ENCODE assay signal across 28 cellular contexts in the genomic region with DNA sequence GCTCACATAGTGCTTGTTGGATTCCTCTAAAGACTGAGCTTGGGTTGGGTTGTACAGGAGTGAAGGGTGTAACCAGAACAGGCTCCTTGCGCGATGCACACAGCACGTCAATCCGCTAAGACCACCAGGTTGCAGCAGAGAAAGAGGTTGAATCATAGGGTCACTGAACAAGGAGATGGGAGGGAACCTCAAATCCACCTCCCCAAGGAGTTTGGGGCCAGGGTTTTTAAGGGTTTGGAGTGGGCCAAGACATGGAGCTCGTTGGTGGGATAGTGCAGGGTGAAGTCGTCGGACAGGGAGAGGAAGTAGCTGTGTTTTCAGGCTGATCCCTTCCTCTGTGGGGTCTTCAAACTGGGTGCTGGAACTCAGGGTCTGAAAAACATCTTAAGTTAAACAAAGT. TPM values are rescaled to one million over a fixed set of nuclear protein-coding genes. Genes with fewer than 3 reads are reported as not detected.
"Had no signal": no experiment of that assay in that cellular context is flagged by ENCODE, and none has a peak within 500 bp of the region (broad histone marks: within the 10 kb centered on the region; RNA-seq: fewer than 3 reads in every experiment).

No MANE protein-coding gene starts in this region.

- H3K36me3 Mint-ChIP-seq: immature natural killer cell; memory B cell; naive thymus-derived CD8-positive, alpha-beta T cell; stimulated activated memory B cell treated with anti-CD40 and anti-IgM and Interleukin-4, amounts not matched to agents 10 μg/mL and 1 μg/mL and 100 μg/mL, for 72 hours had no signal

- H3K4me1 ChIP-seq: heart left ventricle, right atrium auricular region, upper lobe of left lung had no signal

- H3K27ac ChIP-seq: heart left ventricle, right atrium auricular region, upper lobe of left lung had no signal

- H3K4me3 ChIP-seq: heart left ventricle, right atrium auricular region, smooth muscle cell, upper lobe of left lung had no signal

- H3K9me3 ChIP-seq: heart left ventricle, right atrium auricular region, upper lobe of left lung had no signal

- H3K27ac Mint-ChIP-seq: activated CD8-positive, alpha-beta T cell treated with anti-CD3 and anti-CD28 coated beads for 36 hours; activated T-helper 17 cell treated with anti-CD3 and anti-CD28 coated beads, Interleukin-2, amount 50 U/mL, for 72 hours; dendritic cell treated with granulocyte-macrophage colony-stimulating factor and Interleukin-4, amounts not matched to agents 40 ng/mL and 50 ng/mL, for 4 days; immature natural killer cell; memory B cell; naive thymus-derived CD8-positive, alpha-beta T cell; stimulated activated memory B cell treated with anti-CD40 and anti-IgM and Interleukin-4, amounts not matched to agents 10 μg/mL and 1 μg/mL and 100 μg/mL, for 72 hours; T-helper 17 cell had no signal

- H3K9me3 Mint-ChIP-seq: activated CD8-positive, alpha-beta T cell treated with anti-CD3 and anti-CD28 coated beads for 36 hours; activated T-cell treated with anti-CD3 and anti-CD28 coated beads, Interleukin-2, amount 50 U/mL, for 4 hours; activated T-helper 17 cell treated with anti-CD3 and anti-CD28 coated beads, Interleukin-2, amount 50 U/mL, for 72 hours; dendritic cell treated with granulocyte-macrophage colony-stimulating factor and Interleukin-4, amounts not matched to agents 40 ng/mL and 50 ng/mL, for 4 days; immature natural killer cell; memory B cell; naive thymus-derived CD8-positive, alpha-beta T cell; neural crest cell; stimulated activated memory B cell treated with anti-CD40 and anti-IgM and Interleukin-4, amounts not matched to agents 10 μg/mL and 1 μg/mL and 100 μg/mL, for 72 hours; stimulated activated naive CD8-positive, alpha-beta T cell treated with anti-CD3 and anti-CD28 coated beads, Interleukin-15, amount 100 ng/mL, for 72 hours had no signal

- DNase-seq: activated CD4-positive, alpha-beta T cell treated with anti-CD3 and anti-CD28 coated beads for 1 hour; activated CD4-positive, alpha-beta T cell treated with anti-CD3 and anti-CD28 coated beads, Interleukin-2, amount 50 U/mL, for 1 hour; activated CD8-positive, alpha-beta T cell treated with anti-CD3 and anti-CD28 coated beads for 36 hours; activated gamma-delta T cell treated with Interleukin-2 at 50 U/mL for 16 hours; activated naive CD4-positive, alpha-beta T cell treated with anti-CD3 and anti-CD28 coated beads, Interleukin-2, amount 50 U/mL, for 16 hours; activated T-cell treated with anti-CD3 and anti-CD28 coated beads, Interleukin-2, amount 50 U/mL, for 4 hours; amniotic stem cell; central memory CD4-positive, alpha-beta T cell; heart left ventricle; hypothalamus; immature natural killer cell; midbrain; naive thymus-derived CD8-positive, alpha-beta T cell; occipital lobe; stimulated activated CD4-positive, alpha-beta T cell treated with anti-CD3 and anti-CD28 coated beads, Interleukin-1b, Interleukin-23, amount 100 ng/mL, for 48 hours; stimulated activated CD4-positive, alpha-beta T cell treated with anti-CD3 and anti-CD28 coated beads, Interleukin-4, amount 100 ng/mL, for 4 hours; stimulated activated CD8-positive, alpha-beta memory T cell treated with anti-CD3 and anti-CD28 coated beads, Interleukin-4, amount 100 ng/mL, for 48 hours; stimulated activated naive CD8-positive, alpha-beta T cell treated with anti-CD3 and anti-CD28 coated beads, Interleukin-15, amount 100 ng/mL, for 72 hours; T-helper 17 cell; T1000 had no signal

- H3K36me3 ChIP-seq: heart left ventricle, right atrium auricular region, upper lobe of left lung had no signal

- H3K27me3 ChIP-seq: heart left ventricle, right atrium auricular region, upper lobe of left lung had no signal

- H3K27me3 Mint-ChIP-seq: naive thymus-derived CD8-positive, alpha-beta T cell; stimulated activated memory B cell treated with anti-CD40 and anti-IgM and Interleukin-4, amounts not matched to agents 10 μg/mL and 1 μg/mL and 100 μg/mL, for 72 hours; stimulated activated naive CD8-positive, alpha-beta T cell treated with anti-CD3 and anti-CD28 coated beads, Interleukin-15, amount 100 ng/mL, for 72 hours had no signal

- H3K4me1 Mint-ChIP-seq: activated T-helper 17 cell treated with anti-CD3 and anti-CD28 coated beads, Interleukin-2, amount 50 U/mL, for 72 hours; immature natural killer cell; memory B cell; naive thymus-derived CD8-positive, alpha-beta T cell; stimulated activated memory B cell treated with anti-CD40 and anti-IgM and Interleukin-4, amounts not matched to agents 10 μg/mL and 1 μg/mL and 100 μg/mL, for 72 hours; stimulated activated naive CD8-positive, alpha-beta T cell treated with anti-CD3 and anti-CD28 coated beads, Interleukin-15, amount 100 ng/mL, for 72 hours; T-helper 17 cell had no signal

- H3K4me3 Mint-ChIP-seq: activated CD8-positive, alpha-beta T cell treated with anti-CD3 and anti-CD28 coated beads for 36 hours; activated T-cell treated with anti-CD3 and anti-CD28 coated beads, Interleukin-2, amount 50 U/mL, for 4 hours; activated T-helper 17 cell treated with anti-CD3 and anti-CD28 coated beads, Interleukin-2, amount 50 U/mL, for 72 hours; dendritic cell treated with granulocyte-macrophage colony-stimulating factor and Interleukin-4, amounts not matched to agents 40 ng/mL and 50 ng/mL, for 4 days; immature natural killer cell; memory B cell; naive thymus-derived CD8-positive, alpha-beta T cell; neural crest cell; stimulated activated memory B cell treated with anti-CD40 and anti-IgM and Interleukin-4, amounts not matched to agents 10 μg/mL and 1 μg/mL and 100 μg/mL, for 72 hours; stimulated activated naive CD8-positive, alpha-beta T cell treated with anti-CD3 and anti-CD28 coated beads, Interleukin-15, amount 100 ng/mL, for 72 hours; T-helper 17 cell had no signal

RNA-seq across cellular contexts. Expression of a gene that starts 20.8 kb away (rescaled TPM):
- polyA plus RNA-seq: immature natural killer cell; naive thymus-derived CD8-positive, alpha-beta T cell had no signal
